ENCODE assay signal across 26 cellular contexts in genomic region chr2:99678651-99679050, GRCh38.
"Had no signal": no experiment of that assay in that cellular context is flagged by ENCODE, and none has a peak within 500 bp of the region (broad histone marks: within the 10 kb centered on the region; RNA-seq: fewer than 3 reads in every experiment).

No MANE protein-coding gene starts in this region.

- H3K9me3 Mint-ChIP-seq: immature natural killer cell; mesothelial cell of epicardium; naive B cell; natural killer cell; neural progenitor cell; stimulated activated naive CD8-positive, alpha-beta T cell treated with anti-CD3 and anti-CD28 coated beads, Interleukin-15, Interleukin-2, amounts not matched to agents 100 ng/mL and 50 ng/mL, for 24 hours; type B pancreatic cell had no signal

- H3K27me3 Mint-ChIP-seq: naive B cell; progenitor cell of endocrine pancreas; stimulated activated naive CD8-positive, alpha-beta T cell treated with anti-CD3 and anti-CD28 coated beads, Interleukin-15, Interleukin-2, amounts not matched to agents 100 ng/mL and 50 ng/mL, for 24 hours; type B pancreatic cell had no signal

- H3K9me3 ChIP-seq: left ventricle myocardium inferior, neutrophil, ovary, right atrium auricular region, right lobe of liver, tibial nerve, uterus had no signal

- H3K9ac ChIP-seq: neural progenitor cell had no signal

- H3K27ac ChIP-seq: left ventricle myocardium inferior, neural progenitor cell, neutrophil, ovary, right atrium auricular region, right lobe of liver, tibial nerve, uterus had no signal

- DNase-seq: hypothalamus; immature natural killer cell; left ventricle myocardium inferior; mesendoderm; naive B cell; natural killer cell; nephron progenitor cell; occipital lobe; ovary; right lobe of liver; stimulated activated CD4-positive, alpha-beta T cell treated with anti-CD3 and anti-CD28 coated beads, Interleukin-1b, Interleukin-23, amount 100 ng/mL, for 48 hours; stimulated activated CD4-positive, alpha-beta T cell treated with anti-CD3 and anti-CD28 coated beads, Interleukin-2, amount 100 ng/mL, for 48 hours; stimulated activated CD4-positive, alpha-beta T cell treated with anti-CD3 and anti-CD28 coated beads, Interleukin-4, amount 100 ng/mL, for 4 hours; stimulated activated CD8-positive, alpha-beta memory T cell treated with anti-CD3 and anti-CD28 coated beads, Interleukin-4, amount 100 ng/mL, for 48 hours; stimulated activated naive CD4-positive, alpha-beta T cell; uterus had no signal

- ATAC-seq: natural killer cell had no signal

- H3K4me3 Mint-ChIP-seq: immature natural killer cell; mesothelial cell of epicardium; naive B cell; natural killer cell; nephron progenitor cell; neural progenitor cell; stimulated activated naive CD8-positive, alpha-beta T cell treated with anti-CD3 and anti-CD28 coated beads, Interleukin-15, Interleukin-2, amounts not matched to agents 100 ng/mL and 50 ng/mL, for 24 hours; type B pancreatic cell had no signal

- H3K4me3 ChIP-seq: left ventricle myocardium inferior, lung, neural progenitor cell, ovary, right atrium auricular region, right lobe of liver, smooth muscle cell, tibial nerve, uterus had no signal

- H3K36me3 Mint-ChIP-seq: immature natural killer cell, mesothelial cell of epicardium, natural killer cell, neural progenitor cell, type B pancreatic cell had no signal

- H3K27me3 ChIP-seq: neural progenitor cell, neutrophil, ovary, right atrium auricular region, right lobe of liver, tibial nerve, uterus had no signal

- H3K36me3 ChIP-seq: left ventricle myocardium inferior, neural progenitor cell, neutrophil, ovary, right atrium auricular region, right lobe of liver, tibial nerve, uterus had no signal

- H3K4me1 ChIP-seq: right lobe of liver had no signal

- H3K27ac Mint-ChIP-seq: immature natural killer cell; mesothelial cell of epicardium; natural killer cell; neural progenitor cell; progenitor cell of endocrine pancreas; stimulated activated naive CD8-positive, alpha-beta T cell treated with anti-CD3 and anti-CD28 coated beads, Interleukin-15, Interleukin-2, amounts not matched to agents 100 ng/mL and 50 ng/mL, for 24 hours; type B pancreatic cell had no signal

- H3K4me2 ChIP-seq: neural progenitor cell, smooth muscle cell had no signal

- H3K4me1 Mint-ChIP-seq: immature natural killer cell, natural killer cell had no signal

- H2AFZ ChIP-seq: neural progenitor cell had no signal
